Comparison of ENCODE assay signal across 16 cellular contexts in the genomic region with DNA sequence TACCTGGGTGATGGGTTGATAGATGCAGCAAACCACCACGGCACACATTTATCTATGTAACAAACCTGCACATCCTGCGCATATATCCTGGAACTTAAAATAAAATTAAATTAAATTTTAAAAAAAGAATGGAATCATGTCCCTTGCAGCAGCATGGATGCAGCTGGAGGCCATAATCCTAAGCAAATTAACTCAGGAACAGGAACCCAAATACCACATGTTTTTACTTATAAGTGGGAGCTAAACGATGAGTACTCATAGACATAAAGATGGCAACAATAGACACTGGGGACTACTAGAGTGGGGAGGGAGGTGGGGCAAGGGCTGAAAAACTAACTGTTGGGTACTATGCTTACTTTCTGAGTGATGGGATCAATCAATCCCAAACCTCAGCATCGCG. TPM values are rescaled to one million over a fixed set of nuclear protein-coding genes. Genes with fewer than 3 reads are reported as not detected.
A peak's percentile ranks its signal among the peaks of the same experiment; 100 is the strongest.
DNase-seq lines count a peak whose midpoint lies in the region; TF ChIP-seq lines count a peak whose summit lies in the region.
"Had no signal": no experiment of that assay in that cellular context is flagged by ENCODE, and none has a peak within 500 bp of the region (broad histone marks: within the 10 kb centered on the region; RNA-seq: fewer than 3 reads in every experiment).

No MANE protein-coding gene starts in this region.

- CTCF ChIA-PET in SK-N-SH (lab: Yijun Ruan, JAX): interaction anchor here (1.0 to 2.4 kb wide), 4 partner anchors 35 to 310 kb away, joined by 3 to 7 read pairs (median 4); no protein-coding TSS in a partner anchor

- 65% methylated on average over 5 of the region's 5 CpGs for WGBS in SK-N-SH (ENCODE audit: low lambda C conversion rate)

- H3K4me2 ChIP-seq in SK-N-SH (peak overlapping the region; percentile 51; the same call in 1 of the 2 replicates), fibroblast of lung (ENCODE audit: extremely low read depth, insufficient read depth, low read length) (no peak overlapping the region)
- H3K4me2 ChIP-seq: A549 had no signal

- H3K27ac ChIP-seq in SK-N-SH (ENCODE audit: low read depth in 2 of 2, low read length in 1 of 2) (peak overlapping the region; percentile 92), fibroblast of lung (ENCODE audit: insufficient read depth, low read length) (peak overlapping the region; percentile 68)
- H3K27ac ChIP-seq: A549 had no signal

- H3K27me3 Mint-ChIP-seq in osteocyte (ENCODE audit: unreplicated experiment): no peaks in the 10 kb centered on the region

- H3K9ac ChIP-seq in SK-N-SH (peak overlapping the region; percentile 52; the same call in 1 of the 2 replicates), fibroblast of lung (ENCODE audit: insufficient read depth, low read length) (no peak overlapping the region)

- H3K4me3 ChIP-seq in AG10803 (ENCODE audit: low read length) (no peak overlapping the region), SK-N-SH (ENCODE audit: low read depth in 2 of 2, low read length in 1 of 2) (no peak overlapping the region), fibroblast of lung (replicated peaks in 1 of 4; ENCODE audit: control extremely low read depth in 1 of 4, insufficient read depth in 1 of 4, low read depth in 3 of 4, low read length in 4 of 4) (no peak overlapping the region)
- H3K4me3 ChIP-seq: A549, K562 had no signal

- no peaks in the 10 kb centered on the region for H3K9me3 ChIP-seq in SK-N-SH
- H3K9me3 ChIP-seq in fibroblast of lung (ENCODE audit: control insufficient read depth, insufficient read depth, low read depth, low read length): no peaks in the 10 kb centered on the region
- H3K9me3 ChIP-seq: A549 had no signal

- H3K27me3 ChIP-seq in SK-N-SH (ENCODE audit: insufficient read depth) (no peaks in the 10 kb centered on the region), fibroblast of lung (ENCODE audit: control insufficient read depth, insufficient read depth, low read length) (no peaks in the 10 kb centered on the region)

- no peak for TF ChIP-seq RAD21 in SK-N-SH (IDR thresholded peaks at IDR 0.05; ENCODE audit: low read length)

- peaks cover 43% of the 10 kb centered on the region for H3F3A ChIP-seq in SK-N-SH (replicated peaks; ENCODE audit: insufficient read depth)

- H3K27ac Mint-ChIP-seq in osteocyte (ENCODE audit: unreplicated experiment): peak overlapping the region; percentile 92
- H3K27ac Mint-ChIP-seq: B cell; CD8-positive, alpha-beta T cell had no signal

- no peaks in the 10 kb centered on the region for H3K9me2 ChIP-seq in SK-N-SH

- H3K4me1 ChIP-seq in SK-N-SH (ENCODE audit: control insufficient read depth in 1 of 2, insufficient read depth in 2 of 2, low read depth in 1 of 2, low read length in 1 of 2) (peaks cover 28 to 34% of the 10 kb centered on the region in 2 experiments), fibroblast of lung (ENCODE audit: control insufficient read depth, extremely low read depth, insufficient read depth, low read length) (peaks cover 27% of the 10 kb centered on the region)
- H3K4me1 ChIP-seq: A549 had no signal

- DNase-seq in AG10803 (ENCODE audit: low read depth) (peak; percentile 49), SK-N-SH (no peak), fibroblast of lung (ENCODE audit: low read depth in 2 of 2) (no peak), osteocyte (ENCODE audit: extremely low spot score, unreplicated experiment) (no peak), HCEC 1CT (no peak), amygdala (lab: John Stamatoyannopoulos, UW) (no peak), SKM-1 treated with dmso at 0.1 percent for 144 hours (lab: John Stamatoyannopoulos, UW; ENCODE audit: unreplicated experiment) (no peak), NCI-H2171 treated with DMSO at 0.1 percent for 48 hours (lab: John Stamatoyannopoulos, UW) (no peak)
- DNase-seq: CD8-positive, alpha-beta T cell; DMS79; NCI-H187; NCI-H526 treated with DMSO at 0.1 percent for 48 hours; SHP77 treated with DMSO at 0.1 percent for 48 hours had no signal

- H2AFZ ChIP-seq in SK-N-SH (ENCODE audit: low read depth): no peak overlapping the region
- no peak overlapping the region for H2AFZ ChIP-seq in fibroblast of lung (ENCODE audit: low read length)

- H3K79me2 ChIP-seq in SK-N-SH (ENCODE audit: insufficient read depth) (no peaks in the 10 kb centered on the region), fibroblast of lung (ENCODE audit: control insufficient read depth, insufficient read depth, low read length) (no peaks in the 10 kb centered on the region)

- POLR2A ChIA-PET in SK-N-SH (lab: Yijun Ruan, JAX): interaction anchor here (0.5 kb wide), 1 partner anchor 14 kb away, joined by 3 read pairs; no protein-coding TSS in a partner anchor

- H3K4me3 Mint-ChIP-seq in osteocyte (ENCODE audit: unreplicated experiment): no peak overlapping the region
- H3K4me3 Mint-ChIP-seq: B cell; CD8-positive, alpha-beta T cell had no signal

- no peaks in the 10 kb centered on the region for H3K9me3 Mint-ChIP-seq in osteocyte (ENCODE audit: unreplicated experiment)
- H3K9me3 Mint-ChIP-seq: CD8-positive, alpha-beta T cell had no signal

- H3K4me1 Mint-ChIP-seq in osteocyte (ENCODE audit: unreplicated experiment): peaks cover 68% of the 10 kb centered on the region
- H3K4me1 Mint-ChIP-seq: B cell had no signal

- H3K36me3 ChIP-seq in SK-N-SH (replicated peaks in 1 of 2; ENCODE audit: control insufficient read depth in 1 of 2, insufficient read depth in 2 of 2, low read length in 1 of 2) (no peaks in the 10 kb centered on the region), fibroblast of lung (ENCODE audit: control insufficient read depth, insufficient read depth, low read length) (no peaks in the 10 kb centered on the region)

- no peaks in the 10 kb centered on the region for H3K36me3 Mint-ChIP-seq in osteocyte (ENCODE audit: unreplicated experiment)
- H3K36me3 Mint-ChIP-seq: CD8-positive, alpha-beta T cell had no signal

- TF ChIP-seq EP300 in SK-N-SH (IDR thresholded peaks at IDR 0.05; ENCODE audit: borderline replicate concordance in 1 of 2, low read depth in 1 of 2, low read length in 1 of 2): no peak; a peak in 1 of 4 replicates

- H4K20me1 ChIP-seq in SK-N-SH (ENCODE audit: insufficient read depth) (no peaks in the 10 kb centered on the region), fibroblast of lung (ENCODE audit: control insufficient read depth, extremely low read depth, insufficient read depth, low read length) (no peaks in the 10 kb centered on the region)

- TF ChIP-seq CTCF in AG10803 (conservative IDR thresholded peaks at IDR 0.05; ENCODE audit: low read length): no peak
- TF ChIP-seq CTCF in SK-N-SH (IDR thresholded peaks at IDR 0.05): no peak
- no peak for TF ChIP-seq CTCF in fibroblast of lung (conservative IDR thresholded peaks at IDR 0.05 in 1 of 2, IDR thresholded peaks at IDR 0.05 in 1 of 2; ENCODE audit: low read depth in 1 of 2, low read length in 2 of 2)
- no peak for TF ChIP-seq CTCF in osteocyte (IDR thresholded peaks at IDR 0.05)

TF ChIP-seq in SK-N-SH, 30 proteins besides CTCF, POLR2A, EP300 and RAD21 (continues in another document):
- TF ChIP-seq USF2 (IDR thresholded peaks at IDR 0.05; ENCODE audit: borderline replicate concordance, low read depth, low read length): no peak
- no peak for TF ChIP-seq JUND (IDR thresholded peaks at IDR 0.05)
- no peak for TF ChIP-seq MXI1 (IDR thresholded peaks at IDR 0.05; ENCODE audit: low read depth, low read length)
- no peak for TF ChIP-seq ZBTB33 (IDR thresholded peaks at IDR 0.05; ENCODE audit: borderline replicate concordance, low read depth)
- TF ChIP-seq MAX (IDR thresholded peaks at IDR 0.05; ENCODE audit: low read depth): no peak
- no peak for TF ChIP-seq MEF2A (IDR thresholded peaks at IDR 0.05; ENCODE audit: borderline replicate concordance, low read depth)
- no peak for TF ChIP-seq EZH2phosphoT487 (IDR thresholded peaks at IDR 0.05; ENCODE audit: borderline replicate concordance, low read depth)

RNA-seq across cellular contexts. Expression of gene CWC15, which starts 40.9 kb away (rescaled TPM):
- polyA plus RNA-seq in SK-N-SH (2012; rRNA removed) (27.0 and 33.5 TPM in 2 replicates), fibroblast of lung (51.4 and 54.0 TPM in 2 replicates)
- polyA plus RNA-seq in SK-N-SH (2012; cell fraction: cytosol; rRNA removed): 36.1 and 44.8 TPM in 2 replicates
- polyA plus RNA-seq in SK-N-SH (2012; cell fraction: nucleus; rRNA removed): 15.6 and 31.9 TPM in 2 replicates
- total RNA-seq in fibroblast of lung (42.1 TPM in 2 replicates), osteocyte (58.9 and 60.3 TPM in 2 replicates)
- 75.4 and 77.8 TPM in 2 replicates for polyA plus RNA-seq in fibroblast of lung (2012)
- polyA minus RNA-seq in fibroblast of lung (ENCODE audit: low replicate concordance): 2.6 and 2.9 TPM in 2 replicates

RNA-seq across cellular contexts. Expression of gene KDM4D, which starts 41.0 kb away (rescaled TPM):
- polyA plus RNA-seq in SK-N-SH (2012; rRNA removed): 1.1 and 1.2 TPM in 2 replicates
- polyA plus RNA-seq in SK-N-SH (2012; cell fraction: cytosol; rRNA removed): 0.80 and 0.97 TPM in 2 replicates
- polyA plus RNA-seq in SK-N-SH (2012; cell fraction: nucleus; rRNA removed): 0.75 and 0.89 TPM in 2 replicates
- 0.50 and 0.51 TPM in 2 replicates for total RNA-seq in fibroblast of lung
- 0.94 and 1.4 TPM in 2 replicates for polyA plus RNA-seq in fibroblast of lung
- polyA plus RNA-seq in fibroblast of lung (2012): 0.58 and 0.91 TPM in 2 replicates
- 0.86 and 1.3 TPM in 2 replicates for polyA minus RNA-seq in fibroblast of lung (ENCODE audit: low replicate concordance)
- 0.81 and 0.97 TPM in 2 replicates for total RNA-seq in osteocyte
